Comparison of ENCODE assay signal across 15 cellular contexts in the genomic region with DNA sequence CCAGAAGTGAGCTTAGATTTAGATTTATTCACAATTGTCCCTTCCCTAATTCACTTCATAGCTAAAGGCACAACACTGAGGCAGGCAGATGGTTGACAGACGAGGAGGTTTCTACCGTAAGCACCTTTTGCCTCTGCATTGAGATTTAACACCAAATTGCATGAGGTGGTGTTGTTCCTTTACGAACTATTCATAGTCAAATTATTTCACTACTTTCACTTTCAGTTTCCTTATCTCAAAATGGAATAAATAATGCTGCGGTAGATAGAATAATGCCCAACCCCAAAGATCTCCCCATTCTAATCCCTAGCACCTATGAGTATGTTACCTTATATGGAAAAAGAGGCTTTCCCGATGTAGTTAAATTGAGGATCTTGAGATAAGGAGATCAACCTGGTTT. TPM values are rescaled to one million over a fixed set of nuclear protein-coding genes. Genes with fewer than 3 reads are reported as not detected.
DNase-seq lines count a peak whose midpoint lies in the region; ATAC-seq and TF ChIP-seq lines count a peak whose summit lies in the region.
"Had no signal": no experiment of that assay in that cellular context is flagged by ENCODE, and none has a peak within 500 bp of the region (broad histone marks: within the 10 kb centered on the region; RNA-seq: fewer than 3 reads in every experiment).

No MANE protein-coding gene starts in this region.

- no peak overlapping the region for H2AFZ ChIP-seq in Loucy (ENCODE audit: low read length)
- no peak overlapping the region for H2AFZ ChIP-seq in trophoblast cell (ENCODE audit: insufficient read depth, low read length, poor library complexity)

- no peak for DNase-seq in activated CD4-positive, alpha-beta T cell treated with anti-CD3 and anti-CD28 coated beads, Interleukin-2, amount 10 ng/mL, durations not matched to agents 7 days and 5 days
- no peak for DNase-seq in activated CD4-positive, alpha-beta T cell treated with anti-CD3 and anti-CD28 coated beads, Interleukin-2, amount 50 U/mL, for 4 hours
- DNase-seq in activated naive CD8-positive, alpha-beta T cell treated with anti-CD3 and anti-CD28 coated beads, Interleukin-2, amount 10 ng/mL, durations not matched to agents 7 days and 5 days = no peak
- no peak for DNase-seq in trophoblast cell
- DNase-seq in 8988T = no peak
- DNase-seq in MCF 10A (ENCODE audit: unreplicated experiment) = no peak
- no peak for DNase-seq in T-helper 9 cell
- DNase-seq: aorta, dorsolateral prefrontal cortex, mesenchymal stem cell, NCI-H510A, occipital lobe, SHP77 had no signal

- BruUV-seq in MCF 10A (replicated peaks; lab: Mats Ljungman, UMichigan) = no TSS peak

- CTCF ChIA-PET in activated CD4-positive, alpha-beta T cell treated with anti-CD3 and anti-CD28 coated beads, Interleukin-2, amount 10 ng/mL, durations not matched to agents 7 days and 5 days (lab: Charles Lee) = no interaction called here
- CTCF ChIA-PET in MCF 10A (lab: Yijun Ruan, JAX) = no interaction called here

- H4K12ac ChIP-seq in trophoblast cell (ENCODE audit: low read depth, low read length) = no peak overlapping the region

- no peak overlapping the region for H4K8ac ChIP-seq in trophoblast cell (ENCODE audit: low read depth, low read length)

- no peaks in the 10 kb centered on the region for H3K9me3 ChIP-seq in Loucy (ENCODE audit: insufficient read depth, low read depth, low read length)
- H3K9me3 ChIP-seq in trophoblast cell (ENCODE audit: insufficient read depth, low read depth, low read length) = no peaks in the 10 kb centered on the region

- H4K20me1 ChIP-seq in Loucy (ENCODE audit: insufficient read depth, low read length, poor library complexity, severe bottlenecking) = no peaks in the 10 kb centered on the region

- no peak overlapping the region for H4K91ac ChIP-seq in trophoblast cell (ENCODE audit: low read depth, low read length)

- ATAC-seq in activated naive CD8-positive, alpha-beta T cell treated with anti-CD3 and anti-CD28 coated beads, Interleukin-2, amount 10 ng/mL, durations not matched to agents 7 days and 5 days (ENCODE audit: low read depth) = no peak

- no peaks in the 10 kb centered on the region for H3K79me2 ChIP-seq in Loucy (ENCODE audit: insufficient read depth, low read length)
- no peaks in the 10 kb centered on the region for H3K79me2 ChIP-seq in trophoblast cell (ENCODE audit: control insufficient read depth, insufficient read depth, low read length, poor library complexity)

- no peak overlapping the region for H3K23ac ChIP-seq in trophoblast cell (ENCODE audit: low read length)

- H3K36me3 Mint-ChIP-seq in activated CD4-positive, alpha-beta T cell treated with anti-CD3 and anti-CD28 coated beads, Interleukin-2, amount 10 ng/mL, durations not matched to agents 7 days and 5 days (ENCODE audit: low read depth) = no peaks in the 10 kb centered on the region
- H3K36me3 Mint-ChIP-seq in activated naive CD8-positive, alpha-beta T cell treated with anti-CD3 and anti-CD28 coated beads, Interleukin-2, amount 10 ng/mL, durations not matched to agents 7 days and 5 days = no peaks in the 10 kb centered on the region
- H3K36me3 Mint-ChIP-seq in MCF 10A (ENCODE audit: insufficient read depth, unreplicated experiment) = no peaks in the 10 kb centered on the region

- peaks cover 5% of the 10 kb centered on the region for H3K79me1 ChIP-seq in trophoblast cell (ENCODE audit: low read length)

- H3K27ac ChIP-seq in trophoblast cell (ENCODE audit: low read depth, low read length) = no peak overlapping the region
- H3K27ac ChIP-seq: dorsolateral prefrontal cortex had no signal

- no peak overlapping the region for H2BK120ac ChIP-seq in trophoblast cell (ENCODE audit: insufficient read depth, low read length, poor library complexity)

- no peak overlapping the region for H3K18ac ChIP-seq in trophoblast cell (ENCODE audit: low read length)

- peak overlapping the region; percentile 30 for H2BK12ac ChIP-seq in trophoblast cell (ENCODE audit: low read length)

- H3K4me1 Mint-ChIP-seq in activated CD4-positive, alpha-beta T cell treated with anti-CD3 and anti-CD28 coated beads, Interleukin-2, amount 10 ng/mL, durations not matched to agents 7 days and 5 days = peaks cover 9% of the 10 kb centered on the region
- peaks cover 5% of the 10 kb centered on the region for H3K4me1 Mint-ChIP-seq in activated naive CD8-positive, alpha-beta T cell treated with anti-CD3 and anti-CD28 coated beads, Interleukin-2, amount 10 ng/mL, durations not matched to agents 7 days and 5 days
- H3K4me1 Mint-ChIP-seq in MCF 10A (ENCODE audit: insufficient read depth, unreplicated experiment) = no peaks in the 10 kb centered on the region

- intact Hi-C loops in MCF 10A (cut with micrococcal nuclease) = no loop called here

- H3K4ac ChIP-seq in trophoblast cell (ENCODE audit: low read depth, low read length) = no peak overlapping the region

- H3K14ac ChIP-seq in trophoblast cell (ENCODE audit: low read length) = no peak overlapping the region

- peak overlapping the region; percentile 30 for H3K4me3 ChIP-seq in Loucy (ENCODE audit: low read length, poor library complexity, severe bottlenecking)
- no peak overlapping the region for H3K4me3 ChIP-seq in trophoblast cell (ENCODE audit: low read depth, low read length)

- H3K4me2 ChIP-seq in Loucy (ENCODE audit: low read depth, low read length, poor library complexity, severe bottlenecking) (peak overlapping the region; percentile 46), trophoblast cell (ENCODE audit: low read length) (no peak overlapping the region)

- H3K9me2 ChIP-seq in Loucy (replicated peaks; ENCODE audit: low read depth, low read length) = no peaks in the 10 kb centered on the region

- no peaks in the 10 kb centered on the region for H3F3A ChIP-seq in Loucy (ENCODE audit: low read depth)

- H3K27me3 Mint-ChIP-seq in activated CD4-positive, alpha-beta T cell treated with anti-CD3 and anti-CD28 coated beads, Interleukin-2, amount 10 ng/mL, durations not matched to agents 7 days and 5 days = no peaks in the 10 kb centered on the region
- H3K27me3 Mint-ChIP-seq in activated naive CD8-positive, alpha-beta T cell treated with anti-CD3 and anti-CD28 coated beads, Interleukin-2, amount 10 ng/mL, durations not matched to agents 7 days and 5 days = peaks cover 2% of the 10 kb centered on the region
- peaks cover 100% of the 10 kb centered on the region for H3K27me3 Mint-ChIP-seq in MCF 10A (ENCODE audit: insufficient read depth, unreplicated experiment)

- H3K27ac Mint-ChIP-seq in activated CD4-positive, alpha-beta T cell treated with anti-CD3 and anti-CD28 coated beads, Interleukin-2, amount 10 ng/mL, durations not matched to agents 7 days and 5 days = peak overlapping the region; percentile 32
- H3K27ac Mint-ChIP-seq in activated naive CD8-positive, alpha-beta T cell treated with anti-CD3 and anti-CD28 coated beads, Interleukin-2, amount 10 ng/mL, durations not matched to agents 7 days and 5 days = peak overlapping the region; percentile 14
- no peak overlapping the region for H3K27ac Mint-ChIP-seq in MCF 10A (ENCODE audit: low read depth, unreplicated experiment)

- H3K9ac ChIP-seq in Loucy (ENCODE audit: low read depth, low read length, poor library complexity, severe bottlenecking) (no peak overlapping the region), trophoblast cell (ENCODE audit: low read length) (no peak overlapping the region)

- H3K4me1 ChIP-seq in Loucy (ENCODE audit: insufficient read depth, low read length, poor library complexity, severe bottlenecking) = no peaks in the 10 kb centered on the region
- peaks cover 8 to 15% of the 10 kb centered on the region in 2 experiments for H3K4me1 ChIP-seq in trophoblast cell (ENCODE audit: control insufficient read depth in 1 of 2, insufficient read depth in 2 of 2, low read length in 2 of 2)

- H2BK5ac ChIP-seq in trophoblast cell (ENCODE audit: low read depth, low read length, poor library complexity) = no peak overlapping the region

- no peaks in the 10 kb centered on the region for H3K9me3 Mint-ChIP-seq in activated CD4-positive, alpha-beta T cell treated with anti-CD3 and anti-CD28 coated beads, Interleukin-2, amount 10 ng/mL, durations not matched to agents 7 days and 5 days
- no peaks in the 10 kb centered on the region for H3K9me3 Mint-ChIP-seq in activated naive CD8-positive, alpha-beta T cell treated with anti-CD3 and anti-CD28 coated beads, Interleukin-2, amount 10 ng/mL, durations not matched to agents 7 days and 5 days
- no peaks in the 10 kb centered on the region for H3K9me3 Mint-ChIP-seq in MCF 10A (ENCODE audit: unreplicated experiment)

- TF ChIP-seq CTCF in Loucy (conservative IDR thresholded peaks at IDR 0.05; ENCODE audit: low read length) = no peak
- no peak for TF ChIP-seq CTCF in MCF 10A (IDR thresholded peaks at IDR 0.05; ENCODE audit: unreplicated experiment)

- POLR2A ChIA-PET in activated CD4-positive, alpha-beta T cell treated with anti-CD3 and anti-CD28 coated beads, Interleukin-2, amount 10 ng/mL, durations not matched to agents 7 days and 5 days (lab: Charles Lee) = no interaction called here
- POLR2A ChIA-PET in activated naive CD8-positive, alpha-beta T cell treated with anti-CD3 and anti-CD28 coated beads, Interleukin-2, amount 10 ng/mL, durations not matched to agents 7 days and 5 days (lab: Charles Lee) = no interaction called here
- POLR2A ChIA-PET in MCF 10A (lab: Yijun Ruan, JAX) = interaction anchor here (1.2 kb wide), 1 partner anchor 74 kb away, joined by 3 read pairs; no protein-coding TSS in a partner anchor

- H2AK5ac ChIP-seq in trophoblast cell (ENCODE audit: low read length) = no peak overlapping the region

- no peaks in the 10 kb centered on the region for H3K27me3 ChIP-seq in Loucy (ENCODE audit: insufficient read depth, low read length, poor library complexity, severe bottlenecking)
- no peaks in the 10 kb centered on the region for H3K27me3 ChIP-seq in trophoblast cell (ENCODE audit: insufficient read depth, low read length)

- H3K36me3 ChIP-seq in Loucy (ENCODE audit: insufficient read depth, low read length) (no peaks in the 10 kb centered on the region), trophoblast cell (ENCODE audit: control insufficient read depth in 1 of 2, insufficient read depth in 2 of 2, low read length in 2 of 2) (no peaks in the 10 kb centered on the region)

- H3K4me3 Mint-ChIP-seq in activated CD4-positive, alpha-beta T cell treated with anti-CD3 and anti-CD28 coated beads, Interleukin-2, amount 10 ng/mL, durations not matched to agents 7 days and 5 days = peak overlapping the region; percentile 31
- peak overlapping the region; percentile 29 for H3K4me3 Mint-ChIP-seq in activated naive CD8-positive, alpha-beta T cell treated with anti-CD3 and anti-CD28 coated beads, Interleukin-2, amount 10 ng/mL, durations not matched to agents 7 days and 5 days
- no peak overlapping the region for H3K4me3 Mint-ChIP-seq in MCF 10A (ENCODE audit: unreplicated experiment)

- WGBS in trophoblast cell (ENCODE audit: extremely low coverage, insufficient coverage, insufficient read length) = no CpG with 5 or more reads among the region's 5 CpGs

RNA-seq across cellular contexts. Expression of a gene that starts 58.9 kb away (rescaled TPM):
- total RNA-seq in activated CD4-positive, alpha-beta T cell treated with anti-CD3 and anti-CD28 coated beads, Interleukin-2, amount 10 ng/mL, durations not matched to agents 7 days and 5 days = not detected
- not detected for total RNA-seq in activated naive CD8-positive, alpha-beta T cell treated with anti-CD3 and anti-CD28 coated beads, Interleukin-2, amount 10 ng/mL, durations not matched to agents 7 days and 5 days
- not detected in 2 replicates for polyA plus RNA-seq in trophoblast cell (2013)
- not detected in 2 replicates for total RNA-seq in MCF 10A (2022)
- total RNA-seq: aorta, dorsolateral prefrontal cortex, occipital lobe, temporal lobe had no signal
- polyA plus RNA-seq: aorta had no signal
